Comparison of ENCODE assay signal across 1 cellular context in genomic region chr9:6630502-6631206, GRCh38.
A peak's percentile ranks its signal among the peaks of the same experiment; 100 is the strongest.
TF ChIP-seq lines count a peak whose summit lies in the region.

No MANE protein-coding gene starts in this region.

TF ChIP-seq in GM12878, 131 proteins besides CTCF, POLR2A, EP300 and RAD21 (continues in another document):
- TF ChIP-seq BHLHE40 (IDR thresholded peaks at IDR 0.05; ENCODE audit: borderline replicate concordance in 1 of 2, low read depth in 2 of 2, low read length in 1 of 2) (peak; percentile 66 to 78; a peak in 3 of 4 replicates), SMARCA5 (IDR thresholded peaks at IDR 0.05) (no peak), ZNF274 (IDR thresholded peaks at IDR 0.05; ENCODE audit: insufficient read depth, insufficient read length) (no peak), RBBP5 (conservative IDR thresholded peaks at IDR 0.05) (no peak), CREB1 (IDR thresholded peaks at IDR 0.05; ENCODE audit: low read depth) (no peak), ZBTB40 (IDR thresholded peaks at IDR 0.05; ENCODE audit: borderline replicate concordance) (no peak), KAT2A (conservative IDR thresholded peaks at IDR 0.05; ENCODE audit: control insufficient read depth, low read depth, low read length) (no peak), MEF2A (IDR thresholded peaks at IDR 0.05; ENCODE audit: insufficient read depth, low read depth, low read length) (no peak), USF1 (IDR thresholded peaks at IDR 0.05; ENCODE audit: borderline replicate concordance, extremely low read length, insufficient read depth, low read depth, low read length) (peak; percentile 59), SIX5 (IDR thresholded peaks at IDR 0.05; ENCODE audit: low read depth, low read length, severe bottlenecking) (no peak), CEBPB (IDR thresholded peaks at IDR 0.05; ENCODE audit: borderline replicate concordance in 1 of 2, low read depth in 2 of 2, low read length in 2 of 2) (no peak), CHD2 (IDR thresholded peaks at IDR 0.05; ENCODE audit: borderline replicate concordance, low read depth, low read length) (no peak), STAT1 (conservative IDR thresholded peaks at IDR 0.05) (no peak), CREM (IDR thresholded peaks at IDR 0.05; ENCODE audit: low read depth) (peak; percentile 43; the same call in 1 of the 2 replicates), MTA2 (IDR thresholded peaks at IDR 0.05; ENCODE audit: low read depth) (0 out of 2 replicates have a peak, but pooled peaks have one; percentile 21), RFX5 (IDR thresholded peaks at IDR 0.05; ENCODE audit: low read depth, low read length) (no peak), EZH2 (IDR thresholded peaks at IDR 0.05; ENCODE audit: borderline replicate concordance, control insufficient read depth, low read depth, low read length) (no peak), TCF7 (IDR thresholded peaks at IDR 0.05; ENCODE audit: borderline replicate concordance) (no peak), SKIL (IDR thresholded peaks at IDR 0.05; ENCODE audit: low read depth, poor library complexity, severe bottlenecking) (no peak), RCOR1 (conservative IDR thresholded peaks at IDR 0.05; ENCODE audit: low read depth, low read length) (no peak), MXI1 (IDR thresholded peaks at IDR 0.05; ENCODE audit: low read depth, low read length) (peak; percentile 75), CHD4 (IDR thresholded peaks at IDR 0.05) (no peak), RELB (IDR thresholded peaks at IDR 0.05; ENCODE audit: low read depth) (no peak), NBN (IDR thresholded peaks at IDR 0.05) (peak; percentile 65; the same call in 1 of the 2 replicates), SPI1 (IDR thresholded peaks at IDR 0.05; ENCODE audit: borderline replicate concordance, insufficient read depth, low read depth, low read length) (no peak), POU2F2 (IDR thresholded peaks at IDR 0.05; ENCODE audit: borderline replicate concordance, low read depth, low read length) (0 out of 3 replicates have a peak, but pooled peaks have one; percentile 42), DPF2 (IDR thresholded peaks at IDR 0.05) (no peak), ATF7 (IDR thresholded peaks at IDR 0.05; ENCODE audit: low read depth) (no peak), GATAD2B (conservative IDR thresholded peaks at IDR 0.05; ENCODE audit: low read depth) (0 out of 2 replicates have a peak, but pooled peaks have one; percentile 40), TCF3 (IDR thresholded peaks at IDR 0.05; ENCODE audit: borderline replicate concordance, insufficient read depth, low read depth, low read length) (no peak), PML (IDR thresholded peaks at IDR 0.05; ENCODE audit: low read length) (no peak), NR2C2 (IDR thresholded peaks at IDR 0.05; ENCODE audit: borderline replicate concordance, control insufficient read depth, insufficient read length, low read depth) (no peak), RAD51 (IDR thresholded peaks at IDR 0.05) (peak; percentile 23; the same call in 1 of the 2 replicates), IRF5 (IDR thresholded peaks at IDR 0.05; ENCODE audit: borderline replicate concordance) (no peak), RELA (IDR thresholded peaks at IDR 0.05; ENCODE audit: borderline replicate concordance, partially characterized antibody) (no peak), ZBTB11 (CRISPR knock-in tag; IDR thresholded peaks at IDR 0.05) (no peak), MEF2B (IDR thresholded peaks at IDR 0.05; ENCODE audit: partially characterized antibody, poor library complexity, severe bottlenecking) (no peak), TARDBP (IDR thresholded peaks at IDR 0.05; ENCODE audit: borderline replicate concordance) (no peak), SREBF2 (IDR thresholded peaks at IDR 0.05; ENCODE audit: low read length) (no peak), MYC (IDR thresholded peaks at IDR 0.05; ENCODE audit: insufficient read depth, insufficient read length, insufficient replicate concordance, low read length, severe bottlenecking) (no peak), TBL1XR1 (IDR thresholded peaks at IDR 0.05; ENCODE audit: low read depth, low read length) (no peak), NRF1 (conservative IDR thresholded peaks at IDR 0.05; ENCODE audit: low read depth, low read length) (no peak), BRCA1 (IDR thresholded peaks at IDR 0.05; ENCODE audit: low read depth, low read length) (no peak), FOS (IDR thresholded peaks at IDR 0.05; ENCODE audit: borderline replicate concordance, extremely low read depth, insufficient read length) (no peak), YBX1 (IDR thresholded peaks at IDR 0.05) (no peak), ZSCAN29 (IDR thresholded peaks at IDR 0.05) (no peak), STAT3 (IDR thresholded peaks at IDR 0.05; ENCODE audit: low read depth, low read length) (no peak), GABPA (IDR thresholded peaks at IDR 0.05; ENCODE audit: low read depth) (no peak), CBX3 (IDR thresholded peaks at IDR 0.05; ENCODE audit: borderline replicate concordance, low read depth) (no peak), IKZF1 (conservative IDR thresholded peaks at IDR 0.05) (peak; percentile 49; the same call in 1 of the 2 replicates), MTA3 (IDR thresholded peaks at IDR 0.05; ENCODE audit: borderline replicate concordance, low read length) (no peak), NFYA (IDR thresholded peaks at IDR 0.05; ENCODE audit: borderline replicate concordance, low read depth, low read length) (no peak), E2F8 (IDR thresholded peaks at IDR 0.05; ENCODE audit: low read depth, partially characterized antibody) (no peak), NR2F1 (conservative IDR thresholded peaks at IDR 0.05) (no peak), IRF4 (IDR thresholded peaks at IDR 0.05; ENCODE audit: low read depth, low read length) (no peak)
